Comparison of ENCODE assay signal across 1 cellular context in genomic region chr11:37087650-37088572, GRCh38.
A peak's percentile ranks its signal among the peaks of the same experiment; 100 is the strongest.
TF ChIP-seq lines count a peak whose summit lies in the region.

No MANE protein-coding gene starts in this region.

TF ChIP-seq in neural cell, 6 proteins besides CTCF, POLR2A, EP300 and RAD21 (continued from another document):
- TF ChIP-seq REST (IDR thresholded peaks at IDR 0.05; ENCODE audit: borderline replicate concordance) (peak; percentile 22), POLR2AphosphoS5 (IDR thresholded peaks at IDR 0.05) (peak; percentile 53), MXI1 (conservative IDR thresholded peaks at IDR 0.05; ENCODE audit: poor library complexity, severe bottlenecking) (no peak), EZH2 (IDR thresholded peaks at IDR 0.05; ENCODE audit: borderline replicate concordance, insufficient read depth, low read length, poor library complexity, severe bottlenecking) (no peak)
TF ChIP-seq in neural cell: peak in this region for 2.
